ENCODE assay signal across 8 cellular contexts in the genomic region with DNA sequence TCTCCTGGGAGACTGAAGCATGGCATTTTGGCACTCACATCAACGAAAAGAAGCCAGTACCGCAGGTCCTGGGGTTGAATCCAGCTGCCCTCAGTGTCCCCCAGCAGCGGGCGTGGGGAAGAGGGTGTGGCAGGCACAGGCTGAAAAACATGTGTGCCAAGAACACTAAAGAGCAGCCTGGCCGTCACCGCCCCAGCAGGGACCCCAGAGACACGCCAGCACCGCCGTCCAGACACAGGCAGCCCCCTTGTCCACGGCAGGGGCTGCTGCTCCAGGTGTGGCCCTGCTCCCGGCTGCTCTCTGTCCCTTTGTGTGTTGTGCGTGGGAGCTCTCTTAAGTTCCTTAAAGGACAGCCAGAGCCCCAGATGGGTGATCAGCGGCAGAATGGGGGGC. TPM values are rescaled to one million over a fixed set of nuclear protein-coding genes. Genes with fewer than 3 reads are reported as not detected.
A peak's percentile ranks its signal among the peaks of the same experiment; 100 is the strongest.
DNase-seq lines count a peak whose midpoint lies in the region; ATAC-seq and TF ChIP-seq lines count a peak whose summit lies in the region.

No MANE protein-coding gene starts in this region.

- H3K4me3 ChIP-seq in fibroblast of the aortic adventitia (ENCODE audit: low read depth, low read length) = peak overlapping the region; percentile 90
- H3K4me3 ChIP-seq in trophoblast cell (ENCODE audit: low read depth, low read length) = peak overlapping the region; percentile 94

- H2AK5ac ChIP-seq in trophoblast cell (ENCODE audit: low read length) = peak overlapping the region; percentile 63

- no peak overlapping the region for H3K27ac Mint-ChIP-seq in T-cell

- H3K36me3 ChIP-seq in trophoblast cell (ENCODE audit: control insufficient read depth in 1 of 2, insufficient read depth in 2 of 2, low read length in 2 of 2) = peaks cover 6 to 13% of the 10 kb centered on the region in 2 experiments

- peak overlapping the region; percentile 81 for H3K18ac ChIP-seq in trophoblast cell (ENCODE audit: low read length)

- no peaks in the 10 kb centered on the region for H3K27me3 Mint-ChIP-seq in T-cell

- H3K9me3 ChIP-seq in trophoblast cell (ENCODE audit: insufficient read depth, low read depth, low read length) = peaks cover 1% of the 10 kb centered on the region

- no peaks in the 10 kb centered on the region for H3K9me3 Mint-ChIP-seq in T-cell

- H3K27ac ChIP-seq in trophoblast cell (ENCODE audit: low read depth, low read length) = no peak overlapping the region

- CTCF ChIA-PET in T-cell (lab: Charles Lee) = interaction anchor here (0.6 kb wide), 2 partner anchors 36 to 430 kb away, joined by 3 to 16 read pairs; no protein-coding TSS in a partner anchor

- H2AFZ ChIP-seq in trophoblast cell (ENCODE audit: insufficient read depth, low read length, poor library complexity) = peak overlapping the region; percentile 90

- no peak overlapping the region for H2BK120ac ChIP-seq in trophoblast cell (ENCODE audit: insufficient read depth, low read length, poor library complexity)

- peaks cover 24 to 28% (median 27%) of the 10 kb centered on the region in 3 donors for H3K4me1 Mint-ChIP-seq in T-cell

- H4K91ac ChIP-seq in trophoblast cell (ENCODE audit: low read depth, low read length) = peak overlapping the region; percentile 62

- DNase-seq in NCI-H1105 treated with DMSO at 0.1 percent for 48 hours (lab: John Stamatoyannopoulos, UW) (peak; percentile 33), NCI-H1105 (lab: John Stamatoyannopoulos, UW) (no peak), T-cell (peak in 1 of 34 experiments; percentile 1), fibroblast of the aortic adventitia (ENCODE audit: low read depth) (no peak), trophoblast cell (peak in 1 of 2 donors; percentile 6), COLO668 (lab: John Stamatoyannopoulos, UW; ENCODE audit: unreplicated experiment) (no peak), RPMI8226 (no peak)

- TF ChIP-seq CTCF in fibroblast of the aortic adventitia (IDR thresholded peaks at IDR 0.05; ENCODE audit: insufficient read depth, low read length) = no peak

- H3K79me1 ChIP-seq in trophoblast cell (ENCODE audit: low read length) = peaks cover 8% of the 10 kb centered on the region

- H3K9ac ChIP-seq in trophoblast cell (ENCODE audit: low read length) = peak overlapping the region; percentile 74

- peaks cover 5% of the 10 kb centered on the region for H3K36me3 Mint-ChIP-seq in T-cell

- no peak overlapping the region for H3K23ac ChIP-seq in trophoblast cell (ENCODE audit: low read length)

- peak overlapping the region; percentile 96 for H3K4me2 ChIP-seq in trophoblast cell (ENCODE audit: low read length)

- peak overlapping the region; percentile 11 for H2BK5ac ChIP-seq in trophoblast cell (ENCODE audit: low read depth, low read length, poor library complexity)

- peak overlapping the region; percentile 43 for H3K4ac ChIP-seq in trophoblast cell (ENCODE audit: low read depth, low read length)

- H3K4me1 ChIP-seq in trophoblast cell (ENCODE audit: control insufficient read depth in 1 of 2, insufficient read depth in 2 of 2, low read length in 2 of 2) = peaks cover 20 to 22% of the 10 kb centered on the region in 2 experiments

- peak overlapping the region; percentile 78 for H4K8ac ChIP-seq in trophoblast cell (ENCODE audit: low read depth, low read length)

- peak overlapping the region; percentile 77 to 83 (median 81) for H3K4me3 Mint-ChIP-seq in T-cell

- H3K79me2 ChIP-seq in trophoblast cell (ENCODE audit: control insufficient read depth, insufficient read depth, low read length, poor library complexity) = peaks cover 7% of the 10 kb centered on the region

- H2BK12ac ChIP-seq in trophoblast cell (ENCODE audit: low read length) = peak overlapping the region; percentile 35

- peak overlapping the region; percentile 43 for H4K12ac ChIP-seq in trophoblast cell (ENCODE audit: low read depth, low read length)

- no CpG with 5 or more reads among the region's 13 CpGs for WGBS in trophoblast cell (ENCODE audit: extremely low coverage, insufficient coverage, insufficient read length)

- ATAC-seq in T-cell (replicated peaks in 1 of 4) (peak; percentile 16 to 31 (median 21)), GM18861 (IDR thresholded peaks at IDR 0.05; ENCODE audit: unreplicated experiment) (no peak)

- H3K14ac ChIP-seq in trophoblast cell (ENCODE audit: low read length) = peak overlapping the region; percentile 80

- H3K27me3 ChIP-seq in trophoblast cell (ENCODE audit: insufficient read depth, low read length) = no peaks in the 10 kb centered on the region

- POLR2A ChIA-PET in T-cell (lab: Charles Lee) = interaction anchor here in 1 of 2 donors (0.7 kb wide), 1 partner anchor 38 kb away, joined by 3 read pairs; the partner anchor contains the start of gene SH2B3

RNA-seq across cellular contexts. Expression of gene PHETA1, which starts 0.6 kb away (rescaled TPM):
- 1 to 10 TPM; 1.4 to 6.2 (median 5.4) TPM for total RNA-seq in T-cell
- total RNA-seq in fibroblast of the aortic adventitia (ENCODE audit: low replicate concordance) = 7.3 and 16.2 TPM in 2 replicates
- polyA plus RNA-seq in trophoblast cell (2013) = 7.2 and 7.5 TPM in 2 replicates

RNA-seq across cellular contexts. Expression of gene SH2B3, which starts 37.4 kb away (rescaled TPM):
- total RNA-seq in T-cell (10 to 100 TPM; 24.6 to 38.8 (median 28.8) TPM), fibroblast of the aortic adventitia (ENCODE audit: low replicate concordance) (20.2 and 27.8 TPM in 2 replicates)
- 5.1 and 5.4 TPM in 2 replicates for polyA plus RNA-seq in trophoblast cell (2013)
